Comparison of ENCODE assay signal across 1 cellular context in the genomic region with DNA sequence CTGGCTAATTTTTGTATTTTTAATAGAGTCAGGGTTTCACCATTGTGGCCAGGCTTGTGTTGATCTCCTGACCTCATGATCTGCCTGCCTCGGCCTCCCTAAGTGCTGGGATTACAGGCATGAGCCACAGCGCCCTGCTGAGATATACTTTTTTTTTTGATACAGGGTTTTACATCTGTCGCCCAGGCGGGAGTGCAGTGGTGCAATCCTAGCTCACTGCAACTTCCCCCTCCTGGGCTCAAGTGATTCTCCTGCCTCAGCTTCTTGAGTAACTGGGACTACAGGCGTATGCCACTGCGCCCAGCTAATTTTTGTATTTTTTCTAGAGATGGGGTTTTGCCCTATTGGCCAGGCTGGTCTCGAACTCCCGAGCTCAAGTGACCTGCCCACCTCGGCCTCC.
TF ChIP-seq lines count a peak whose summit lies in the region.

No MANE protein-coding gene starts in this region.

TF ChIP-seq in HEK293T, 16 proteins besides CTCF, POLR2A, EP300 and RAD21 (continued from another document):
- TF ChIP-seq L3MBTL2 (conservative IDR thresholded peaks at IDR 0.05), result no peak
- no peak for TF ChIP-seq CTBP1 (IDR thresholded peaks at IDR 0.05; ENCODE audit: borderline replicate concordance)
- TF ChIP-seq FOXK2 (IDR thresholded peaks at IDR 0.05), result no peak
- no peak for TF ChIP-seq FOXM1 (IDR thresholded peaks at IDR 0.05; ENCODE audit: borderline replicate concordance)
- TF ChIP-seq FOXA1 (IDR thresholded peaks at IDR 0.05), result no peak
- no peak for TF ChIP-seq ZNF384 (IDR thresholded peaks at IDR 0.05)
- TF ChIP-seq ARNT (IDR thresholded peaks at IDR 0.05), result no peak
- TF ChIP-seq LEF1 (IDR thresholded peaks at IDR 0.05; ENCODE audit: borderline replicate concordance), result no peak
- no peak for TF ChIP-seq BHLHE40 (IDR thresholded peaks at IDR 0.05; ENCODE audit: borderline replicate concordance)
- TF ChIP-seq SP1 (IDR thresholded peaks at IDR 0.05), result no peak
- TF ChIP-seq NFRKB (IDR thresholded peaks at IDR 0.05), result no peak
